ENCODE assay signal across 22 cellular contexts in genomic region chr5:117261948-117262606, GRCh38.
DNase-seq lines count a peak whose midpoint lies in the region; ATAC-seq, FAIRE-seq and TF ChIP-seq lines count a peak whose summit lies in the region.
"Had no signal": no experiment of that assay in that cellular context is flagged by ENCODE, and none has a peak within 500 bp of the region (broad histone marks: within the 10 kb centered on the region; RNA-seq: fewer than 3 reads in every experiment).

No MANE protein-coding gene starts in this region.

- H3K27me3 ChIP-seq in A673 (replicated peaks; ENCODE audit: insufficient read depth, low read depth, low read length, poor library complexity), result no peaks in the 10 kb centered on the region

- peaks cover 13% of the 10 kb centered on the region for H3K9me3 ChIP-seq in A673 (ENCODE audit: low read depth, low read length, poor library complexity, severe bottlenecking)

- POLR2A ChIA-PET in A673 (lab: Charles Lee; ENCODE audit: low non-redundant PET), result no interaction called here

- H3K36me3 ChIP-seq in A673 (ENCODE audit: insufficient read depth, low read length, poor library complexity, severe bottlenecking), result no peaks in the 10 kb centered on the region

- H3K4me3 ChIP-seq in A673 (ENCODE audit: low read depth, low read length, poor library complexity, severe bottlenecking) (no peak overlapping the region), epithelial cell of esophagus (ENCODE audit: low read length) (no peak overlapping the region)
- H3K4me3 ChIP-seq: GM12878, K562 had no signal

- FAIRE-seq in D721Med (lab: Jason Lieb, UNC), result no peak
- FAIRE-seq: GM12878, H1, K562, RCC 7860 had no signal

- H3K27ac ChIP-seq in A673 (ENCODE audit: low read depth, low read length, poor library complexity, severe bottlenecking), result peak overlapping the region; percentile 51

- H3K4me1 Mint-ChIP-seq in brain (peaks cover 24% of the 10 kb centered on the region), neural crest cell (peaks cover 25% of the 10 kb centered on the region)
- H3K4me1 Mint-ChIP-seq: CD4-positive, alpha-beta memory T cell had no signal

- H3K27ac Mint-ChIP-seq in brain (peak overlapping the region; percentile 68 to 93 (median 87)), neural crest cell (ENCODE audit: unreplicated experiment) (peak overlapping the region; percentile 86)
- H3K27ac Mint-ChIP-seq: CD4-positive, alpha-beta memory T cell had no signal

- H3K27me3 Mint-ChIP-seq in brain, result peaks cover 5% of the 10 kb centered on the region
- H3K27me3 Mint-ChIP-seq in neural crest cell (ENCODE audit: low read depth), result no peaks in the 10 kb centered on the region
- H3K27me3 Mint-ChIP-seq: CD4-positive, alpha-beta memory T cell had no signal

- no TSS peak for BruUV-seq in A673 (replicated peaks; lab: Mats Ljungman, UMichigan)

- intact Hi-C loops in A673 (cut with micrococcal nuclease; ENCODE audit: unreplicated experiment), result no loop called here

- TF ChIP-seq CTCF in A673 (conservative IDR thresholded peaks at IDR 0.05; ENCODE audit: low read depth, low read length) (no peak), brain (conservative IDR thresholded peaks at IDR 0.05) (no peak), epithelial cell of esophagus (IDR thresholded peaks at IDR 0.05; ENCODE audit: insufficient read depth, low read depth, low read length, missing control alignments) (no peak), neural crest cell (conservative IDR thresholded peaks at IDR 0.05) (no peak), D721Med (IDR thresholded peaks at IDR 0.05; ENCODE audit: insufficient read depth, missing control alignments) (no peak)

- ATAC-seq in GM21515 (IDR thresholded peaks at IDR 0.05; ENCODE audit: unreplicated experiment), result no peak
- ATAC-seq: GM12878, K562 had no signal

- DNase-seq in A673 (ENCODE audit: low spot score) (no peak), epithelial cell of esophagus (ENCODE audit: low read depth) (peak; percentile 78), neural crest cell (ENCODE audit: low read depth, low spot score) (peak; percentile 16), CD1c-positive myeloid dendritic cell (ENCODE audit: extremely low spot score) (no peak), NCI-H2227 treated with DMSO at 0.1 percent for 48 hours (lab: John Stamatoyannopoulos, UW) (no peak), D721Med (ENCODE audit: insufficient read length, low spot score) (no peak)
- DNase-seq: Calu3; CD4-positive, alpha-beta memory T cell; DMS53; EL; NCI-H1105; NCI-H2081; NCI-H2171 treated with DMSO at 0.1 percent for 48 hours; NCI-H510A; NCI-H748 treated with DMSO at 0.1 percent for 48 hours; Right ventricle myocardium superior had no signal

- H3K4me1 ChIP-seq in A673 (ENCODE audit: insufficient read depth, low read length, poor library complexity, severe bottlenecking), result no peaks in the 10 kb centered on the region

- H3K9me3 Mint-ChIP-seq in brain (peaks cover 21 to 30% (median 26%) of the 10 kb centered on the region in 5 experiments), neural crest cell (peaks cover 11% of the 10 kb centered on the region)

- H3K36me3 Mint-ChIP-seq in brain (peaks cover 27% of the 10 kb centered on the region), neural crest cell (ENCODE audit: low read depth) (peaks cover 20% of the 10 kb centered on the region)
- H3K36me3 Mint-ChIP-seq: CD4-positive, alpha-beta memory T cell had no signal

- CTCF ChIA-PET in A673 (lab: Charles Lee), result no interaction called here

- H3K4me3 Mint-ChIP-seq in brain, result peak overlapping the region; percentile 43 to 78 (median 72)
- peak overlapping the region; percentile 70 for H3K4me3 Mint-ChIP-seq in neural crest cell
- H3K4me3 Mint-ChIP-seq: CD4-positive, alpha-beta memory T cell had no signal

Comparison
In these comparisons a context has a peak if more than half of its experiments do, and no peak if none do; other contexts are left out.
1. DNase-seq: peak in epithelial cell of esophagus (single experiment) and neural crest cell (single experiment); none in A673 (single experiment), CD1c-positive myeloid dendritic cell (single experiment), NCI-H2227 treated with DMSO at 0.1 percent for 48 hours (single experiment) and D721Med (single experiment).